In genomic region chrX:2401590-2402360, GRCh38 we compare ENCODE assay signal across 1 cellular context.
TF ChIP-seq lines count a peak whose summit lies in the region.

No MANE protein-coding gene starts in this region.

TF ChIP-seq in HepG2, 621 proteins besides CTCF, POLR2A, EP300 and RAD21 (continued from another document and continues in another):
- TF ChIP-seq THAP9 (CRISPR knock-in tag; IDR thresholded peaks at IDR 0.05; ENCODE audit: borderline replicate concordance) = no peak
- TF ChIP-seq LCORL (IDR thresholded peaks at IDR 0.05) = no peak
- no peak for TF ChIP-seq LCORL (CRISPR knock-in tag; IDR thresholded peaks at IDR 0.05)
- no peak for TF ChIP-seq ADNP (CRISPR knock-in tag; IDR thresholded peaks at IDR 0.05)
- no peak for TF ChIP-seq SRSF1 (optimal IDR thresholded peaks at IDR 0.05; ENCODE audit: low read depth, low read length)
- TF ChIP-seq TBL1XR1 (IDR thresholded peaks at IDR 0.05; ENCODE audit: borderline replicate concordance, low read length, partially characterized antibody) = no peak
- no peak for TF ChIP-seq PHF8 (CRISPR knock-in tag; IDR thresholded peaks at IDR 0.05)
- no peak for TF ChIP-seq IKZF5 (CRISPR knock-in tag; IDR thresholded peaks at IDR 0.05)
- no peak for TF ChIP-seq MTA3 (CRISPR knock-in tag; IDR thresholded peaks at IDR 0.05)
- TF ChIP-seq PRDM15 (CRISPR knock-in tag; IDR thresholded peaks at IDR 0.05) = no peak
- no peak for TF ChIP-seq ZNF232 (CRISPR knock-in tag; IDR thresholded peaks at IDR 0.05; ENCODE audit: borderline replicate concordance)
- TF ChIP-seq WIZ (CRISPR knock-in tag; IDR thresholded peaks at IDR 0.05) = no peak
- peak; percentile 28; the same call in 1 of the 2 replicates for TF ChIP-seq ZFP90 (CRISPR knock-in tag; IDR thresholded peaks at IDR 0.05; ENCODE audit: borderline replicate concordance)
- TF ChIP-seq ZNF619 (CRISPR knock-in tag; IDR thresholded peaks at IDR 0.05) = no peak
- TF ChIP-seq ZNF562 (CRISPR knock-in tag; IDR thresholded peaks at IDR 0.05; ENCODE audit: borderline replicate concordance) = no peak
- TF ChIP-seq HNRNPUL1 (IDR thresholded peaks at IDR 0.05; ENCODE audit: low read depth, low read length) = no peak
- no peak for TF ChIP-seq ZNF547 (CRISPR knock-in tag; IDR thresholded peaks at IDR 0.05)
- 0 out of 2 replicates have a peak, but pooled peaks have one; percentile 33 for TF ChIP-seq ZNF335 (CRISPR knock-in tag; IDR thresholded peaks at IDR 0.05)
- no peak for TF ChIP-seq ZNF513 (CRISPR knock-in tag; conservative IDR thresholded peaks at IDR 0.05)
- no peak for TF ChIP-seq CEBPG (CRISPR knock-in tag; IDR thresholded peaks at IDR 0.05)
- 0 out of 2 replicates have a peak, but pooled peaks have one; percentile 30 for TF ChIP-seq POGZ (CRISPR knock-in tag; IDR thresholded peaks at IDR 0.05)
- TF ChIP-seq ELF1 (CRISPR knock-in tag; IDR thresholded peaks at IDR 0.05) = no peak
- no peak for TF ChIP-seq ZNF468 (CRISPR knock-in tag; IDR thresholded peaks at IDR 0.05)
- no peak for TF ChIP-seq NAIF1 (CRISPR knock-in tag; IDR thresholded peaks at IDR 0.05; ENCODE audit: borderline replicate concordance)
- TF ChIP-seq TBX2 (CRISPR knock-in tag; IDR thresholded peaks at IDR 0.05; ENCODE audit: borderline replicate concordance) = peak; percentile 97
- TF ChIP-seq ZNF224 (CRISPR knock-in tag; IDR thresholded peaks at IDR 0.05) = no peak
- TF ChIP-seq ZFAT (CRISPR knock-in tag; conservative IDR thresholded peaks at IDR 0.05) = no peak
- no peak for TF ChIP-seq GATAD1 (CRISPR knock-in tag; IDR thresholded peaks at IDR 0.05)
- no peak for TF ChIP-seq HOMEZ (CRISPR knock-in tag; IDR thresholded peaks at IDR 0.05; ENCODE audit: low read depth)
- TF ChIP-seq ZNF446 (CRISPR knock-in tag; IDR thresholded peaks at IDR 0.05) = no peak
- TF ChIP-seq AFF4 (CRISPR knock-in tag; IDR thresholded peaks at IDR 0.05) = no peak
- no peak for TF ChIP-seq RXRB (CRISPR knock-in tag; IDR thresholded peaks at IDR 0.05; ENCODE audit: borderline replicate concordance)
- TF ChIP-seq ZGPAT (CRISPR knock-in tag; IDR thresholded peaks at IDR 0.05) = peak; percentile 48; the same call in 1 of the 2 replicates
- no peak for TF ChIP-seq AGO2 (optimal IDR thresholded peaks at IDR 0.05; ENCODE audit: low read depth, low read length)
- TF ChIP-seq SYNCRIP (IDR thresholded peaks at IDR 0.05; ENCODE audit: insufficient read depth, low read depth, low read length) = no peak
- TF ChIP-seq ZNF430 (CRISPR knock-in tag; IDR thresholded peaks at IDR 0.05) = no peak
- no peak; the same call in 1 of the 2 replicates for TF ChIP-seq DPF2 (CRISPR knock-in tag; IDR thresholded peaks at IDR 0.05; ENCODE audit: borderline replicate concordance, low read depth)
- no peak for TF ChIP-seq CENPBD1 (CRISPR knock-in tag; IDR thresholded peaks at IDR 0.05; ENCODE audit: borderline replicate concordance, low read depth)
- TF ChIP-seq ZNF720 (CRISPR knock-in tag; IDR thresholded peaks at IDR 0.05) = no peak
- TF ChIP-seq NONO (IDR thresholded peaks at IDR 0.05) = no peak
- 0 out of 2 replicates have a peak, but pooled peaks have one; percentile 26 for TF ChIP-seq NONO (CRISPR knock-in tag; conservative IDR thresholded peaks at IDR 0.05)
- TF ChIP-seq PRPF4 (IDR thresholded peaks at IDR 0.05; ENCODE audit: low read depth, low read length, poor library complexity, severe bottlenecking) = no peak
- TF ChIP-seq PITX1 (CRISPR knock-in tag; IDR thresholded peaks at IDR 0.05) = 0 out of 2 replicates have a peak, but pooled peaks have one; percentile 25
- TF ChIP-seq EZH2 (conservative IDR thresholded peaks at IDR 0.05; ENCODE audit: low read depth, low read length) = no peak
- TF ChIP-seq PAF1 (CRISPR knock-in tag; IDR thresholded peaks at IDR 0.05) = no peak
- peak; percentile 0 for TF ChIP-seq MED8 (CRISPR knock-in tag; IDR thresholded peaks at IDR 0.05; ENCODE audit: insufficient replicate concordance)
- no peak for TF ChIP-seq ZNF329 (CRISPR knock-in tag; IDR thresholded peaks at IDR 0.05; ENCODE audit: low read depth)
- no peak for TF ChIP-seq ZNF292 (CRISPR knock-in tag; IDR thresholded peaks at IDR 0.05; ENCODE audit: borderline replicate concordance, low read depth)
